8 cellular contexts compared by ENCODE assay signal in genomic region chr7:142384508-142384922, GRCh38.
A peak's percentile ranks its signal among the peaks of the same experiment; 100 is the strongest.
DNase-seq lines count a peak whose midpoint lies in the region; ATAC-seq and TF ChIP-seq lines count a peak whose summit lies in the region.

No MANE protein-coding gene starts in this region.

- DNase-seq in AG08395 (ENCODE audit: low spot score) (peak; percentile 72), HCT116 (ENCODE audit: low read depth, low spot score) (no peak), NCI-H2107 treated with DMSO at 0.1 percent for 48 hours (lab: John Stamatoyannopoulos, UW; ENCODE audit: unreplicated experiment) (no peak), NCI-H1694 treated with DMSO at 0.1 percent for 48 hours (lab: John Stamatoyannopoulos, UW) (no peak), cerebellar nuclear complex (lab: John Stamatoyannopoulos, UW) (no peak)
- peak; percentile 18 for DNase-seq in stimulated activated naive CD4-positive, alpha-beta T cell treated with Interleukin-2 at 50 U/mL for 16 hours (lab: John Stamatoyannopoulos, UW)

- CTCF ChIA-PET in HCT116 (lab: Charles Lee) = interaction anchor here (1.6 kb wide), 1 partner anchor 46 kb away, joined by 8 read pairs; no protein-coding TSS in a partner anchor

- no peaks in the 10 kb centered on the region for H3K36me3 ChIP-seq in HCT116 (ENCODE audit: control insufficient read depth in 1 of 2, insufficient read depth in 2 of 2, low read length in 2 of 2)

- no peak for TF ChIP-seq RAD21 in HCT116 (IDR thresholded peaks at IDR 0.05; ENCODE audit: low read depth)

- H2AFZ ChIP-seq in HCT116 (ENCODE audit: low read depth, low read length, poor library complexity, severe bottlenecking) = peak overlapping the region; percentile 3

- H3K4me3 ChIP-seq in HCT116 (replicated peaks in 1 of 2; ENCODE audit: low read depth in 1 of 2, low read length in 2 of 2) = no peak overlapping the region

- H3K79me2 ChIP-seq in HCT116 (ENCODE audit: insufficient read depth, low read length) = no peaks in the 10 kb centered on the region

- H4K20me1 ChIP-seq in HCT116 (ENCODE audit: insufficient read depth) = no peaks in the 10 kb centered on the region

- intact Hi-C loops in HCT116 (cut with micrococcal nuclease) = no loop called here

- H3K36me3 Mint-ChIP-seq in T-helper 1 cell treated with Interleukin-12 subunit alpha and Interleukin-12 subunit beta and Interleukin-4 antibody, amounts not matched to agents 30 μg/mL and 1 μg/mL, for 36 hours (ENCODE audit: low read depth) = no peaks in the 10 kb centered on the region

- peak overlapping the region; percentile 66 for H3K4me3 Mint-ChIP-seq in T-helper 1 cell treated with Interleukin-12 subunit alpha and Interleukin-12 subunit beta and Interleukin-4 antibody, amounts not matched to agents 30 μg/mL and 1 μg/mL, for 36 hours

- no peaks in the 10 kb centered on the region for H3K9me3 ChIP-seq in HCT116 (ENCODE audit: control insufficient read depth in 1 of 2, insufficient read depth in 1 of 2, low read depth in 1 of 2, low read length in 2 of 2)

- no peaks in the 10 kb centered on the region for H3K27me3 ChIP-seq in HCT116 (ENCODE audit: insufficient read depth, low read length)

- H3K9me3 Mint-ChIP-seq in T-helper 1 cell treated with Interleukin-12 subunit alpha and Interleukin-12 subunit beta and Interleukin-4 antibody, amounts not matched to agents 30 μg/mL and 1 μg/mL, for 36 hours = no peaks in the 10 kb centered on the region

- peaks cover 3% of the 10 kb centered on the region for H3K27me3 Mint-ChIP-seq in T-helper 1 cell treated with Interleukin-12 subunit alpha and Interleukin-12 subunit beta and Interleukin-4 antibody, amounts not matched to agents 30 μg/mL and 1 μg/mL, for 36 hours (ENCODE audit: low read depth)

- H3K4me1 Mint-ChIP-seq in T-helper 1 cell treated with Interleukin-12 subunit alpha and Interleukin-12 subunit beta and Interleukin-4 antibody, amounts not matched to agents 30 μg/mL and 1 μg/mL, for 36 hours (ENCODE audit: low read depth) = peaks cover 28% of the 10 kb centered on the region

- no TSS peak for BruUV-seq in HCT116 (replicated peaks; lab: Mats Ljungman, UMichigan)

- POLR2A ChIA-PET in HCT116 (lab: Charles Lee) = no interaction called here

- RAD21 ChIA-PET in HCT116 (lab: Charles Lee; ENCODE audit: low non-redundant PET in 1 of 2, low total read pairs in 2 of 2, uncharacterized antibody in 2 of 2, unreplicated experiment in 2 of 2) = no interaction called here

- no peak for TF ChIP-seq CTCF in HCT116 (IDR thresholded peaks at IDR 0.05 in 2 of 3, conservative IDR thresholded peaks at IDR 0.05 in 1 of 3; ENCODE audit: borderline replicate concordance in 1 of 3, insufficient read depth in 1 of 3, low read depth in 2 of 3, low read length in 2 of 3)

- TF ChIP-seq POLR2A in HCT116 (IDR thresholded peaks at IDR 0.05; ENCODE audit: borderline replicate concordance, extremely low read depth, insufficient read depth, insufficient read length) = no peak

- H3K4me1 ChIP-seq in HCT116 (ENCODE audit: control insufficient read depth in 1 of 2, insufficient read depth in 2 of 2, low read length in 2 of 2) = peaks cover 0 to 13% of the 10 kb centered on the region in 2 experiments; a peak in 1 of 4 replicates

- H3K27ac Mint-ChIP-seq in T-helper 1 cell treated with Interleukin-12 subunit alpha and Interleukin-12 subunit beta and Interleukin-4 antibody, amounts not matched to agents 30 μg/mL and 1 μg/mL, for 36 hours = peak overlapping the region; percentile 75

- ATAC-seq in HCT116 (no peak), esophagus mucosa (peak; percentile 86)

- no peaks in the 10 kb centered on the region for H3K9me2 ChIP-seq in HCT116 (ENCODE audit: insufficient read depth)

- H3K27ac ChIP-seq in HCT116 (ENCODE audit: low read depth, low read length) = no peak overlapping the region

- peak overlapping the region; percentile 17; the same call in 1 of the 2 replicates for H3K4me2 ChIP-seq in HCT116 (ENCODE audit: low read length)

- no peak overlapping the region for H3K9ac ChIP-seq in HCT116 (ENCODE audit: low read length)

TF ChIP-seq in HCT116, 20 proteins besides CTCF, POLR2A, EP300 and RAD21:
- no peak for TF ChIP-seq SRF (IDR thresholded peaks at IDR 0.05; ENCODE audit: low read depth)
- TF ChIP-seq YY1 (IDR thresholded peaks at IDR 0.05; ENCODE audit: extremely low read depth, insufficient replicate concordance, low read depth, low read length) = no peak
- no peak for TF ChIP-seq POLR2AphosphoS5 (IDR thresholded peaks at IDR 0.05; ENCODE audit: low read depth, low read length)
- TF ChIP-seq EGR1 (IDR thresholded peaks at IDR 0.05; ENCODE audit: low read depth) = no peak
- no peak for TF ChIP-seq SIN3A (IDR thresholded peaks at IDR 0.05; ENCODE audit: low read depth)
- TF ChIP-seq CEBPB (IDR thresholded peaks at IDR 0.05; ENCODE audit: low read depth) = no peak
- TF ChIP-seq ZFX (IDR thresholded peaks at IDR 0.05) = no peak

Comparison
In these comparisons a context has a peak if more than half of its experiments do, and no peak if none do; other contexts are left out.
1. DNase-seq: peak in AG08395 (single experiment) and stimulated activated naive CD4-positive, alpha-beta T cell treated with Interleukin-2 at 50 U/mL for 16 hours (single experiment); none in HCT116 (single experiment), NCI-H2107 treated with DMSO at 0.1 percent for 48 hours (single experiment), NCI-H1694 treated with DMSO at 0.1 percent for 48 hours (single experiment) and cerebellar nuclear complex (0 of 2).